In the genomic region with DNA sequence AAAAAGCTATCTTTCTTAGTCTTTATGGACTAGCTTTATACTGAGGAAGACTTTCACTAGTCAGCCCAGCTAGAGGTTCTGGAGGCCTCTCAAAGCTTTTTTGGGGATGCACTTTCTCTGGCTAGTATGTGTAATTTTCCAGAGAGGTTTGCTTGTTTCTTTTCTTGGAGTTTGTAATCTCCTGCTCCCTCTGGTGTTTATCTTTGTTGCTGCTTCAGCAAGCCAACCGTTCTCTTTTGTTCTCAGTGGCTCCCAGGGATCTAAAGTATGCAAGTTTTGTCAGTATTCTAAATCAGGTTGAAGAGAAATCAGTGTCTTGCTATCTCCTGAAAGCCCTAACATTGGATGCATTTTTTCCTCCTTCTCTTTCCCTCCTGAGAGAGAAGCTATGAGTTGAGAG, we compare ENCODE assay signal across 8 cellular contexts.
A peak's percentile ranks its signal among the peaks of the same experiment; 100 is the strongest.
DNase-seq lines count a peak whose midpoint lies in the region; ATAC-seq, FAIRE-seq and TF ChIP-seq lines count a peak whose summit lies in the region.

No MANE protein-coding gene starts in this region.

- TF ChIP-seq CTCF in HCT116 (IDR thresholded peaks at IDR 0.05 in 2 of 3, conservative IDR thresholded peaks at IDR 0.05 in 1 of 3; ENCODE audit: borderline replicate concordance in 1 of 3, insufficient read depth in 1 of 3, low read depth in 2 of 3, low read length in 2 of 3): peak; percentile 42 to 59 (median 47); a peak in 5 of 6 replicates
- 0 out of 2 replicates have a peak, but pooled peaks have one; percentile 10 for TF ChIP-seq CTCF in WI38 (IDR thresholded peaks at IDR 0.05; ENCODE audit: low read depth, low read length)
- TF ChIP-seq CTCF in left lung (IDR thresholded peaks at IDR 0.05): peak; percentile 41 to 47

- no peaks in the 10 kb centered on the region for H3K9me3 ChIP-seq in HCT116 (ENCODE audit: control insufficient read depth in 1 of 2, insufficient read depth in 1 of 2, low read depth in 1 of 2, low read length in 2 of 2)
- no peaks in the 10 kb centered on the region for H3K9me3 ChIP-seq in left lung

- POLR2A ChIA-PET in HCT116 (lab: Charles Lee): no interaction called here

- DNase-seq in CD1c-positive myeloid dendritic cell (ENCODE audit: extremely low spot score) (peak; percentile 31), HCT116 (ENCODE audit: low read depth, low spot score) (peak; percentile 16), left lung (no peak), HTR-8/SVneo (ENCODE audit: insufficient read length, low spot score) (no peak), DMS79 treated with DMSO at 0.1 percent for 48 hours (lab: John Stamatoyannopoulos, UW) (no peak), left cardiac atrium (no peak)
- no peak for DNase-seq in activated effector memory CD4-positive, alpha-beta T cell treated with anti-CD3 and anti-CD28 coated beads, Interleukin-2, amount 50 U/mL, for 16 hours

- no peaks in the 10 kb centered on the region for H3K9me2 ChIP-seq in HCT116 (ENCODE audit: insufficient read depth)

- intact Hi-C loops in HCT116 (cut with micrococcal nuclease): loop anchor here (5.0 to 10.0 kb wide), 5 partner anchors 166 to 387 kb away; no protein-coding TSS in a partner anchor
- intact Hi-C loops in left lung (cut with DNase I): loop anchor here in 1 of 2 donors (10.0 kb wide), 1 partner anchor 183 kb away; no protein-coding TSS in a partner anchor
- intact Hi-C loops in left cardiac atrium (cut with DNase I): no loop called here

- TF ChIP-seq RAD21 in HCT116 (IDR thresholded peaks at IDR 0.05; ENCODE audit: low read depth): peak; percentile 56

- H4K20me1 ChIP-seq in HCT116 (ENCODE audit: insufficient read depth): no peaks in the 10 kb centered on the region

- no peaks in the 10 kb centered on the region for H3K36me3 ChIP-seq in HCT116 (ENCODE audit: control insufficient read depth in 1 of 2, insufficient read depth in 2 of 2, low read length in 2 of 2)
- H3K36me3 ChIP-seq in left lung: no peaks in the 10 kb centered on the region

- RAD21 ChIA-PET in HCT116 (lab: Charles Lee; ENCODE audit: low non-redundant PET in 1 of 2, low total read pairs in 2 of 2, uncharacterized antibody in 2 of 2, unreplicated experiment in 2 of 2): interaction anchor here in 1 of 2 experiments (0.7 kb wide), 1 partner anchor 1588 kb away, joined by 3 read pairs; no protein-coding TSS in a partner anchor

- CTCF ChIA-PET in HCT116 (lab: Charles Lee): interaction anchor here (0.7 to 2.2 kb wide), 7 partner anchors 101 to 387 kb away, joined by 3 to 9 read pairs (median 4); no protein-coding TSS in a partner anchor

- H3K9ac ChIP-seq in HCT116 (ENCODE audit: low read length): no peak overlapping the region

- H3K4me3 ChIP-seq in HCT116 (replicated peaks in 1 of 2; ENCODE audit: low read depth in 1 of 2, low read length in 2 of 2): no peak overlapping the region
- no peak overlapping the region for H3K4me3 ChIP-seq in WI38 (ENCODE audit: low read depth, low read length)
- no peak overlapping the region for H3K4me3 ChIP-seq in left lung

- no peak for FAIRE-seq in HTR-8/SVneo (lab: Jason Lieb, UNC)

- H3K4me1 ChIP-seq in HCT116 (ENCODE audit: control insufficient read depth in 1 of 2, insufficient read depth in 2 of 2, low read length in 2 of 2): no peaks in the 10 kb centered on the region
- H3K4me1 ChIP-seq in left lung: no peaks in the 10 kb centered on the region

- TF ChIP-seq POLR2A in HCT116 (IDR thresholded peaks at IDR 0.05; ENCODE audit: borderline replicate concordance, extremely low read depth, insufficient read depth, insufficient read length): no peak

- H3K27me3 ChIP-seq in HCT116 (ENCODE audit: insufficient read depth, low read length) (no peaks in the 10 kb centered on the region), left lung (no peaks in the 10 kb centered on the region)

- BruUV-seq in HCT116 (replicated peaks; lab: Mats Ljungman, UMichigan): no TSS peak

- H2AFZ ChIP-seq in HCT116 (ENCODE audit: low read depth, low read length, poor library complexity, severe bottlenecking): no peak overlapping the region

- no peak overlapping the region for H3K27ac ChIP-seq in HCT116 (ENCODE audit: low read depth, low read length)
- H3K27ac ChIP-seq in left lung: no peak overlapping the region

- no peak overlapping the region for H3K4me2 ChIP-seq in HCT116 (ENCODE audit: low read length)

- no peaks in the 10 kb centered on the region for H3K79me2 ChIP-seq in HCT116 (ENCODE audit: insufficient read depth, low read length)

- peak; percentile 59 for ATAC-seq in HCT116
- peak; percentile 87 for ATAC-seq in left lung
- ATAC-seq in left cardiac atrium: no peak

TF ChIP-seq in HCT116, 20 proteins besides CTCF, POLR2A, EP300 and RAD21:
- TF ChIP-seq SIN3A (IDR thresholded peaks at IDR 0.05; ENCODE audit: low read depth): no peak
- TF ChIP-seq, protein P1, sequence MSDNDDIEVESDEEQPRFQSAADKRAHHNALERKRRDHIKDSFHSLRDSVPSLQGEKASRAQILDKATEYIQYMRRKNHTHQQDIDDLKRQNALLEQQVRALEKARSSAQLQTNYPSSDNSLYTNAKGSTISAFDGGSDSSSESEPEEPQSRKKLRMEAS (IDR thresholded peaks at IDR 0.05): no peak
- no peak for TF ChIP-seq EZH2 (IDR thresholded peaks at IDR 0.05)
- no peak for TF ChIP-seq EGR1 (IDR thresholded peaks at IDR 0.05; ENCODE audit: low read depth)
- no peak for TF ChIP-seq SP1 (IDR thresholded peaks at IDR 0.05; ENCODE audit: low read depth)
- no peak for TF ChIP-seq FOSL1 (IDR thresholded peaks at IDR 0.05; ENCODE audit: low read depth)
- TF ChIP-seq CBX3 (IDR thresholded peaks at IDR 0.05; ENCODE audit: low read depth): no peak
- TF ChIP-seq, protein P2, sequence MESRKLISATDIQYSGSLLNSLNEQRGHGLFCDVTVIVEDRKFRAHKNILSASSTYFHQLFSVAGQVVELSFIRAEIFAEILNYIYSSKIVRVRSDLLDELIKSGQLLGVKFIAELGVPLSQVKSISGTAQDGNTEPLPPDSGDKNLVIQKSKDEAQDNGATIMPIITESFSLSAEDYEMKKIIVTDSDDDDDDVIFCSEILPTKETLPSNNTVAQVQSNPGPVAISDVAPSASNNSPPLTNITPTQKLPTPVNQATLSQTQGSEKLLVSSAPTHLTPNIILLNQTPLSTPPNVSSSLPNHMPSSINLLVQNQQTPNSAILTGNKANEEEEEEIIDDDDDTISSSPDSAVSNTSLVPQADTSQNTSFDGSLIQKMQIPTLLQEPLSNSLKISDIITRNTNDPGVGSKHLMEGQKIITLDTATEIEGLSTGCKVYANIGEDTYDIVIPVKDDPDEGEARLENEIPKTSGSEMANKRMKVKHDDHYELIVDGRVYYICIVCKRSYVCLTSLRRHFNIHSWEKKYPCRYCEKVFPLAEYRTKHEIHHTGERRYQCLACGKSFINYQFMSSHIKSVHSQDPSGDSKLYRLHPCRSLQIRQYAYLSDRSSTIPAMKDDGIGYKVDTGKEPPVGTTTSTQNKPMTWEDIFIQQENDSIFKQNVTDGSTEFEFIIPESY (IDR thresholded peaks at IDR 0.05; ENCODE audit: extremely low read depth, insufficient replicate concordance, low read length): no peak
- no peak for TF ChIP-seq SRF (IDR thresholded peaks at IDR 0.05; ENCODE audit: low read depth)
- no peak for TF ChIP-seq POLR2AphosphoS5 (IDR thresholded peaks at IDR 0.05; ENCODE audit: low read depth, low read length)
- no peak for TF ChIP-seq EZH2phosphoT487 (IDR thresholded peaks at IDR 0.05; ENCODE audit: borderline replicate concordance)
- TF ChIP-seq JUND (IDR thresholded peaks at IDR 0.05): no peak
- TF ChIP-seq TCF7L2 (IDR thresholded peaks at IDR 0.05; ENCODE audit: borderline replicate concordance, extremely low read depth, insufficient read depth, insufficient read length): no peak
- no peak for TF ChIP-seq ELF1 (IDR thresholded peaks at IDR 0.05; ENCODE audit: borderline replicate concordance, low read depth)
- TF ChIP-seq, protein P3, sequence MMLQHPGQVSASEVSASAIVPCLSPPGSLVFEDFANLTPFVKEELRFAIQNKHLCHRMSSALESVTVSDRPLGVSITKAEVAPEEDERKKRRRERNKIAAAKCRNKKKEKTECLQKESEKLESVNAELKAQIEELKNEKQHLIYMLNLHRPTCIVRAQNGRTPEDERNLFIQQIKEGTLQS (IDR thresholded peaks at IDR 0.05): no peak
- TF ChIP-seq ZFX (IDR thresholded peaks at IDR 0.05): no peak
- TF ChIP-seq, protein P4, sequence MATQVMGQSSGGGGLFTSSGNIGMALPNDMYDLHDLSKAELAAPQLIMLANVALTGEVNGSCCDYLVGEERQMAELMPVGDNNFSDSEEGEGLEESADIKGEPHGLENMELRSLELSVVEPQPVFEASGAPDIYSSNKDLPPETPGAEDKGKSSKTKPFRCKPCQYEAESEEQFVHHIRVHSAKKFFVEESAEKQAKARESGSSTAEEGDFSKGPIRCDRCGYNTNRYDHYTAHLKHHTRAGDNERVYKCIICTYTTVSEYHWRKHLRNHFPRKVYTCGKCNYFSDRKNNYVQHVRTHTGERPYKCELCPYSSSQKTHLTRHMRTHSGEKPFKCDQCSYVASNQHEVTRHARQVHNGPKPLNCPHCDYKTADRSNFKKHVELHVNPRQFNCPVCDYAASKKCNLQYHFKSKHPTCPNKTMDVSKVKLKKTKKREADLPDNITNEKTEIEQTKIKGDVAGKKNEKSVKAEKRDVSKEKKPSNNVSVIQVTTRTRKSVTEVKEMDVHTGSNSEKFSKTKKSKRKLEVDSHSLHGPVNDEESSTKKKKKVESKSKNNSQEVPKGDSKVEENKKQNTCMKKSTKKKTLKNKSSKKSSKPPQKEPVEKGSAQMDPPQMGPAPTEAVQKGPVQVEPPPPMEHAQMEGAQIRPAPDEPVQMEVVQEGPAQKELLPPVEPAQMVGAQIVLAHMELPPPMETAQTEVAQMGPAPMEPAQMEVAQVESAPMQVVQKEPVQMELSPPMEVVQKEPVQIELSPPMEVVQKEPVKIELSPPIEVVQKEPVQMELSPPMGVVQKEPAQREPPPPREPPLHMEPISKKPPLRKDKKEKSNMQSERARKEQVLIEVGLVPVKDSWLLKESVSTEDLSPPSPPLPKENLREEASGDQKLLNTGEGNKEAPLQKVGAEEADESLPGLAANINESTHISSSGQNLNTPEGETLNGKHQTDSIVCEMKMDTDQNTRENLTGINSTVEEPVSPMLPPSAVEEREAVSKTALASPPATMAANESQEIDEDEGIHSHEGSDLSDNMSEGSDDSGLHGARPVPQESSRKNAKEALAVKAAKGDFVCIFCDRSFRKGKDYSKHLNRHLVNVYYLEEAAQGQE (IDR thresholded peaks at IDR 0.05; ENCODE audit: low read depth): no peak
- no peak for TF ChIP-seq YY1 (IDR thresholded peaks at IDR 0.05; ENCODE audit: extremely low read depth, insufficient replicate concordance, low read depth, low read length)
- TF ChIP-seq CEBPB (IDR thresholded peaks at IDR 0.05; ENCODE audit: low read depth): no peak
- no peak for TF ChIP-seq ZNF274 (IDR thresholded peaks at IDR 0.05; ENCODE audit: low read depth, low read length)

Comparison
In these comparisons a context has a peak if more than half of its experiments do, and no peak if none do; other contexts are left out.
1. DNase-seq: peak in CD1c-positive myeloid dendritic cell (single experiment) and HCT116 (single experiment); none in left lung (0 of 2), activated effector memory CD4-positive, alpha-beta T cell treated with anti-CD3 and anti-CD28 coated beads, Interleukin-2, amount 50 U/mL, for 16 hours (single experiment), HTR-8/SVneo (single experiment), DMS79 treated with DMSO at 0.1 percent for 48 hours (single experiment) and left cardiac atrium (single experiment).
2. ATAC-seq: peak in HCT116 (single experiment) and left lung (single experiment); none in left cardiac atrium (0 of 2).
3. Peak in every context shown above with its lines, with median percentiles within 50 percentile points of each other: CTCF ChIP-seq.